9 cellular contexts compared by ENCODE assay signal in genomic region chr1:65310078-65310587, GRCh38. TPM values are rescaled to one million over a fixed set of nuclear protein-coding genes. Genes with fewer than 3 reads are reported as not detected.
DNase-seq lines count a peak whose midpoint lies in the region; ATAC-seq and TF ChIP-seq lines count a peak whose summit lies in the region.
"Had no signal": no experiment of that assay in that cellular context is flagged by ENCODE, and none has a peak within 500 bp of the region (broad histone marks: within the 10 kb centered on the region; RNA-seq: fewer than 3 reads in every experiment).

No MANE protein-coding gene starts in this region.

- H3K4me1 Mint-ChIP-seq in activated naive CD4-positive, alpha-beta T cell treated with anti-CD3 and anti-CD28 coated beads for 36 hours (ENCODE audit: low read depth), result peaks cover 7% of the 10 kb centered on the region

- H3K4me3 ChIP-seq in fibroblast of villous mesenchyme (ENCODE audit: low read depth, low read length), result peak overlapping the region; percentile 40
- H3K4me3 ChIP-seq in parathyroid adenoma (ENCODE audit: low read depth, low read length), result no peak overlapping the region

- no peaks in the 10 kb centered on the region for H3K79me2 ChIP-seq in parathyroid adenoma

- H3K27ac ChIP-seq in parathyroid adenoma, result peak overlapping the region; percentile 79
- H3K27ac ChIP-seq: KMS-11 had no signal

- no peak overlapping the region for H3K9ac ChIP-seq in parathyroid adenoma
- H3K9ac ChIP-seq: KMS-11 had no signal

- peak overlapping the region; percentile 69 for H3K4me2 ChIP-seq in parathyroid adenoma (ENCODE audit: low read length)
- H3K4me2 ChIP-seq: KMS-11 had no signal

- no peaks in the 10 kb centered on the region for H3K9me3 ChIP-seq in parathyroid adenoma (ENCODE audit: control insufficient read depth, low read length)

- CTCF ChIA-PET in activated naive CD4-positive, alpha-beta T cell treated with anti-CD3 and anti-CD28 coated beads for 36 hours (lab: Charles Lee), result interaction anchor here (0.6 to 1.3 kb wide), 3 partner anchors 13 to 149 kb away, joined by 3 to 5 read pairs (median 4); no protein-coding TSS in a partner anchor

- no peaks in the 10 kb centered on the region for H3K36me3 Mint-ChIP-seq in activated naive CD4-positive, alpha-beta T cell treated with anti-CD3 and anti-CD28 coated beads for 36 hours (ENCODE audit: low read depth)

- H3K4me1 ChIP-seq in parathyroid adenoma, result no peaks in the 10 kb centered on the region

- intact Hi-C loops in activated naive CD4-positive, alpha-beta T cell treated with anti-CD3 and anti-CD28 coated beads for 36 hours (cut with micrococcal nuclease), result no loop called here

- no peaks in the 10 kb centered on the region for H3K27me3 ChIP-seq in parathyroid adenoma (ENCODE audit: control insufficient read depth, insufficient read depth, low read length)

- no peak overlapping the region for H3K4me3 Mint-ChIP-seq in activated naive CD4-positive, alpha-beta T cell treated with anti-CD3 and anti-CD28 coated beads for 36 hours

- TF ChIP-seq CTCF in fibroblast of villous mesenchyme (IDR thresholded peaks at IDR 0.05; ENCODE audit: insufficient read depth, low read depth, low read length) (no peak), parathyroid adenoma (IDR thresholded peaks at IDR 0.05) (no peak)

- H3K9me3 Mint-ChIP-seq in activated naive CD4-positive, alpha-beta T cell treated with anti-CD3 and anti-CD28 coated beads for 36 hours, result no peaks in the 10 kb centered on the region

- H2AFZ ChIP-seq in parathyroid adenoma, result peak overlapping the region; percentile 90

- peak; percentile 21 for ATAC-seq in HG03432 (IDR thresholded peaks at IDR 0.05; ENCODE audit: unreplicated experiment)
- ATAC-seq in GM21423 (IDR thresholded peaks at IDR 0.05; ENCODE audit: unreplicated experiment), result no peak

- no peak overlapping the region for H3K27ac Mint-ChIP-seq in activated naive CD4-positive, alpha-beta T cell treated with anti-CD3 and anti-CD28 coated beads for 36 hours

- no peaks in the 10 kb centered on the region for H3K36me3 ChIP-seq in parathyroid adenoma (ENCODE audit: control insufficient read depth, insufficient read depth, low read length)

- peaks cover 41% of the 10 kb centered on the region for H3K27me3 Mint-ChIP-seq in activated naive CD4-positive, alpha-beta T cell treated with anti-CD3 and anti-CD28 coated beads for 36 hours (ENCODE audit: low read depth)

- DNase-seq in NCI-H82 treated with DMSO at 0.1 percent for 48 hours (lab: John Stamatoyannopoulos, UW; ENCODE audit: unreplicated experiment) (peak; percentile 93), fibroblast of villous mesenchyme (ENCODE audit: low read depth) (peak; percentile 42), SKM-1 (lab: John Stamatoyannopoulos, UW; ENCODE audit: unreplicated experiment) (no peak), glomerular visceral epithelial cell (ENCODE audit: extremely low spot score) (no peak)
- no peak for DNase-seq in activated naive CD4-positive, alpha-beta T cell treated with anti-CD3 and anti-CD28 coated beads for 36 hours

RNA-seq across cellular contexts. Expression of gene DNAJC6, which starts 0.8 kb away (rescaled TPM):
- total RNA-seq in fibroblast of villous mesenchyme, result 12.2 and 24.6 TPM in 2 replicates
- 1 to 10 TPM; 2.0 to 2.6 TPM for total RNA-seq in activated naive CD4-positive, alpha-beta T cell treated with anti-CD3 and anti-CD28 coated beads for 36 hours

Comparison
In these comparisons a context has a peak if more than half of its experiments do, and no peak if none do; other contexts are left out.
1. DNase-seq: peak in NCI-H82 treated with DMSO at 0.1 percent for 48 hours (single experiment) and fibroblast of villous mesenchyme (single experiment); none in SKM-1 (single experiment), activated naive CD4-positive, alpha-beta T cell treated with anti-CD3 and anti-CD28 coated beads for 36 hours (single experiment) and glomerular visceral epithelial cell (single experiment).